In genomic region chr11:72254299-72254993, GRCh38 we compare ENCODE assay signal across 29 cellular contexts. TPM values are rescaled to one million over a fixed set of nuclear protein-coding genes. Genes with fewer than 3 reads are reported as not detected.
"Had no signal": no experiment of that assay in that cellular context is flagged by ENCODE, and none has a peak within 500 bp of the region (broad histone marks: within the 10 kb centered on the region; RNA-seq: fewer than 3 reads in every experiment).

No MANE protein-coding gene starts in this region.

- H3K27me3 ChIP-seq: Peyer's patch, SJSA1 had no signal

- H3K27ac ChIP-seq: cardiac muscle cell, Peyer's patch, SJSA1 had no signal

- H3K4me2 ChIP-seq: SK-N-SH had no signal

- H3K27ac Mint-ChIP-seq: activated CD4-positive, alpha-beta T cell treated with anti-CD3 and anti-CD28 coated beads, Interleukin-2, amount 10 ng/mL, durations not matched to agents 24 days and 14 days; activated CD8-positive, alpha-beta T cell treated with anti-CD3 and anti-CD28 coated beads for 36 hours; activated naive CD4-positive, alpha-beta T cell treated with anti-CD3 and anti-CD28 coated beads for 36 hours; activated naive CD8-positive, alpha-beta T cell treated with anti-CD3 and anti-CD28 coated beads for 36 hours; activated T-cell treated with anti-CD3 and anti-CD28 coated beads, Interleukin-2, amount 50 U/mL, for 24 hours; T-helper 1 cell treated with Interleukin-12 subunit alpha and Interleukin-12 subunit beta and Interleukin-4 antibody, amounts not matched to agents 30 μg/mL and 1 μg/mL, for 36 hours; T-helper 2 cell treated with Interferon-gamma antibody and Interleukin-4, amounts not matched to agents 5 μg/mL and 100 μg/mL, for 36 hours had no signal

- H3K9ac ChIP-seq: SK-N-SH had no signal

- H3K4me3 ChIP-seq: cardiac muscle cell, Peyer's patch, SJSA1 had no signal

- ATAC-seq: activated CD8-positive, alpha-beta T cell treated with anti-CD3 and anti-CD28 coated beads for 36 hours; PC-3 had no signal

- DNase-seq: activated CD4-positive, alpha-beta T cell treated with anti-CD3 and anti-CD28 coated beads, Interleukin-2, amount 10 ng/mL, durations not matched to agents 24 days and 14 days; activated CD4-positive, alpha-beta T cell treated with anti-CD3 and anti-CD28 coated beads, Interleukin-2, amount 50 U/mL, for 4 hours; activated CD8-positive, alpha-beta T cell treated with anti-CD3 and anti-CD28 coated beads for 36 hours; activated gamma-delta T cell treated with Interleukin-2 at 50 U/mL for 16 hours; activated naive CD4-positive, alpha-beta T cell treated with anti-CD3 and anti-CD28 coated beads for 36 hours; activated naive CD8-positive, alpha-beta T cell treated with anti-CD3 and anti-CD28 coated beads for 36 hours; activated T-cell treated with anti-CD3 and anti-CD28 coated beads, Interleukin-2, amount 50 U/mL, for 24 hours; amniotic stem cell; aorta; Karpas-422; NCI-H1048; NCI-H1105 treated with DMSO at 0.1 percent for 48 hours; NCI-H1436; NCI-H1694; NCI-H1930; NCI-H345; NCI-H524 treated with DMSO at 0.1 percent for 48 hours; PC-3; Peyer's patch; RPMI8226; SHP77 treated with DMSO at 0.1 percent for 48 hours; SK-N-SH had no signal

- H3K9me3 ChIP-seq: Peyer's patch, SJSA1, SK-N-SH had no signal

- H3K36me3 Mint-ChIP-seq: activated naive CD8-positive, alpha-beta T cell treated with anti-CD3 and anti-CD28 coated beads for 36 hours had no signal

- H3K9me3 Mint-ChIP-seq: activated CD4-positive, alpha-beta T cell treated with anti-CD3 and anti-CD28 coated beads, Interleukin-2, amount 10 ng/mL, durations not matched to agents 24 days and 14 days; activated CD8-positive, alpha-beta T cell treated with anti-CD3 and anti-CD28 coated beads for 36 hours; activated naive CD4-positive, alpha-beta T cell treated with anti-CD3 and anti-CD28 coated beads for 36 hours; activated naive CD8-positive, alpha-beta T cell treated with anti-CD3 and anti-CD28 coated beads for 36 hours; activated T-cell treated with anti-CD3 and anti-CD28 coated beads, Interleukin-2, amount 50 U/mL, for 24 hours; central memory CD8-positive, alpha-beta T cell; T-helper 1 cell treated with Interleukin-12 subunit alpha and Interleukin-12 subunit beta and Interleukin-4 antibody, amounts not matched to agents 30 μg/mL and 1 μg/mL, for 36 hours; T-helper 2 cell treated with Interferon-gamma antibody and Interleukin-4, amounts not matched to agents 5 μg/mL and 100 μg/mL, for 36 hours had no signal

- H3K4me1 Mint-ChIP-seq: activated CD4-positive, alpha-beta T cell treated with anti-CD3 and anti-CD28 coated beads, Interleukin-2, amount 10 ng/mL, durations not matched to agents 24 days and 14 days; activated naive CD8-positive, alpha-beta T cell treated with anti-CD3 and anti-CD28 coated beads for 36 hours; central memory CD8-positive, alpha-beta T cell had no signal

- H3K4me3 Mint-ChIP-seq: activated CD4-positive, alpha-beta T cell treated with anti-CD3 and anti-CD28 coated beads, Interleukin-2, amount 10 ng/mL, durations not matched to agents 24 days and 14 days; activated CD8-positive, alpha-beta T cell treated with anti-CD3 and anti-CD28 coated beads for 36 hours; activated naive CD4-positive, alpha-beta T cell treated with anti-CD3 and anti-CD28 coated beads for 36 hours; activated naive CD8-positive, alpha-beta T cell treated with anti-CD3 and anti-CD28 coated beads for 36 hours; activated T-cell treated with anti-CD3 and anti-CD28 coated beads, Interleukin-2, amount 50 U/mL, for 24 hours; central memory CD8-positive, alpha-beta T cell; T-helper 1 cell treated with Interleukin-12 subunit alpha and Interleukin-12 subunit beta and Interleukin-4 antibody, amounts not matched to agents 30 μg/mL and 1 μg/mL, for 36 hours; T-helper 2 cell treated with Interferon-gamma antibody and Interleukin-4, amounts not matched to agents 5 μg/mL and 100 μg/mL, for 36 hours had no signal

- H3K36me3 ChIP-seq: cardiac muscle cell, Peyer's patch, SJSA1 had no signal

- H3K4me1 ChIP-seq: Peyer's patch, SJSA1 had no signal

RNA-seq across cellular contexts. Expression of gene PHOX2A, which starts 10.5 kb away (rescaled TPM):
- total RNA-seq: activated CD4-positive, alpha-beta T cell treated with anti-CD3 and anti-CD28 coated beads, Interleukin-2, amount 10 ng/mL, durations not matched to agents 24 days and 14 days; activated CD8-positive, alpha-beta T cell treated with anti-CD3 and anti-CD28 coated beads for 36 hours; activated naive CD4-positive, alpha-beta T cell treated with anti-CD3 and anti-CD28 coated beads for 36 hours; activated naive CD8-positive, alpha-beta T cell treated with anti-CD3 and anti-CD28 coated beads for 36 hours; aorta; MCF 10A; NCI-H460; PC-3; Peyer's patch; SJSA1 had no signal

RNA-seq across cellular contexts. Expression of gene FOLR2, which starts 37.9 kb away (rescaled TPM):
- total RNA-seq: activated CD4-positive, alpha-beta T cell treated with anti-CD3 and anti-CD28 coated beads, Interleukin-2, amount 10 ng/mL, durations not matched to agents 24 days and 14 days; activated CD8-positive, alpha-beta T cell treated with anti-CD3 and anti-CD28 coated beads for 36 hours; activated naive CD4-positive, alpha-beta T cell treated with anti-CD3 and anti-CD28 coated beads for 36 hours; activated naive CD8-positive, alpha-beta T cell treated with anti-CD3 and anti-CD28 coated beads for 36 hours; cardiac muscle cell; MCF 10A; NCI-H460; PC-3; SJSA1 had no signal
